Comparison of ENCODE assay signal across 11 cellular contexts in the genomic region with DNA sequence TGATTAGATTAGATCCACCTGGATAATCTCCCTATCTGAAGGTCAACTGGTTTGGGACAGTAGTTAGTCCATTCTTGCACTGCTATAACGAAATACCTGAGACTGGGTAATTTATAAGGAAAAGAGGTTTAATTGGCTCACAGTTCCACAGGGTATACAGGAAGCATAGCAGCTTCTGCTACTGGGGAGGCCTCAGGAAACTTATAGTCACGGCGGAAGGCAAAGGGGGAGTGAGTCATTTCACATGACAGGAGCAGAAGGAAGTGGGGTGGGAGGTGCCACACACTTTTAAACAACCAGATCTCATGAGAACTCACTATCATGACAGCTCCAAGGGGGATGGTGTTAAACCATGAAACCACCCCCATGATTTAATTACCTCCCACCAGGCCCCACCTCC. TPM values are rescaled to one million over a fixed set of nuclear protein-coding genes. Genes with fewer than 3 reads are reported as not detected.
A peak's percentile ranks its signal among the peaks of the same experiment; 100 is the strongest.
DNase-seq lines count a peak whose midpoint lies in the region; ATAC-seq and TF ChIP-seq lines count a peak whose summit lies in the region.
"Had no signal": no experiment of that assay in that cellular context is flagged by ENCODE, and none has a peak within 500 bp of the region (broad histone marks: within the 10 kb centered on the region; RNA-seq: fewer than 3 reads in every experiment).

No MANE protein-coding gene starts in this region.

- H3K4me1 ChIP-seq in osteoblast (ENCODE audit: insufficient read depth, low read length): no peaks in the 10 kb centered on the region

- no peak overlapping the region for H3K4me3 Mint-ChIP-seq in T-helper 17 cell
- H3K4me3 Mint-ChIP-seq: IgD-negative memory B cell had no signal

- H3K4me1 Mint-ChIP-seq in T-helper 17 cell: peaks cover 3% of the 10 kb centered on the region

- H3K4me2 ChIP-seq in osteoblast (ENCODE audit: insufficient read depth, low read length): no peak overlapping the region

- no peaks in the 10 kb centered on the region for H3K36me3 Mint-ChIP-seq in T-helper 17 cell (ENCODE audit: low read depth)

- H3K79me2 ChIP-seq in osteoblast (ENCODE audit: insufficient read depth, low read length): no peaks in the 10 kb centered on the region

- H2AFZ ChIP-seq in osteoblast (ENCODE audit: low read length): no peak overlapping the region

- TF ChIP-seq CTCF in osteoblast (IDR thresholded peaks at IDR 0.05; ENCODE audit: extremely low read depth, low read depth, low read length): no peak

- ATAC-seq in HG03342 (IDR thresholded peaks at IDR 0.05; ENCODE audit: unreplicated experiment): peak; percentile 55
- peak; percentile 21 for ATAC-seq in T-helper 17 cell
- ATAC-seq in HG03097 (IDR thresholded peaks at IDR 0.05; ENCODE audit: low FRiP score, unreplicated experiment): no peak
- no peak for ATAC-seq in GM19351 (IDR thresholded peaks at IDR 0.05; ENCODE audit: unreplicated experiment)

- H3K9me3 ChIP-seq in T-helper 17 cell (ENCODE audit: control insufficient read depth, low read length, poor library complexity, severe bottlenecking) (no peaks in the 10 kb centered on the region), osteoblast (ENCODE audit: low read depth, low read length) (no peaks in the 10 kb centered on the region)

- H3K27ac ChIP-seq in osteoblast (ENCODE audit: low read depth, low read length): no peak overlapping the region

- H4K20me1 ChIP-seq in osteoblast (ENCODE audit: insufficient read depth, low read length): no peaks in the 10 kb centered on the region

- DNase-seq in T-helper 17 cell (no peak), amniotic epithelial cell (ENCODE audit: low read depth) (peak; percentile 11), NCI-H2107 (lab: John Stamatoyannopoulos, UW) (no peak), osteoblast (ENCODE audit: insufficient read length, low spot score, missing footprints) (no peak)
- peak; percentile 54 for DNase-seq in stimulated activated CD4-positive, alpha-beta T cell treated with anti-CD3 and anti-CD28 coated beads, Interleukin-15, amount 100 ng/mL, for 24 hours
- DNase-seq: kidney, NCI-H524 treated with DMSO at 0.1 percent for 48 hours had no signal

- no peaks in the 10 kb centered on the region for H3K27me3 ChIP-seq in osteoblast (ENCODE audit: insufficient read depth, low read length)

- H3K4me3 ChIP-seq in osteoblast (ENCODE audit: insufficient read depth, low read length): no peak overlapping the region

- H3K27ac Mint-ChIP-seq in T-helper 17 cell: no peak overlapping the region
- H3K27ac Mint-ChIP-seq: IgD-negative memory B cell had no signal

- H3K27me3 Mint-ChIP-seq in T-helper 17 cell: no peaks in the 10 kb centered on the region

- no peaks in the 10 kb centered on the region for H3K36me3 ChIP-seq in osteoblast (ENCODE audit: insufficient read depth, low read length)

RNA-seq across cellular contexts. Expression of gene C9orf40, which starts 9.9 kb away (rescaled TPM):
- total RNA-seq in T-helper 17 cell (1 to 10 TPM; 1.9 to 2.5 TPM), osteoblast (2.9 and 3.8 TPM in 2 replicates)

RNA-seq across cellular contexts. Expression of gene TRPM6, which starts 55.1 kb away (rescaled TPM):
- total RNA-seq in T-helper 17 cell (under 1 TPM; 0.10 to 0.26 TPM), osteoblast (under 0.01 and 0.29 TPM in 2 replicates)

Comparison
In these comparisons a context has a peak if more than half of its experiments do, and no peak if none do; other contexts are left out.
1. ATAC-seq: peak in HG03342 (single experiment) and T-helper 17 cell (single experiment); none in HG03097 (single experiment) and GM19351 (single experiment).
2. DNase-seq: peak in amniotic epithelial cell (single experiment) and stimulated activated CD4-positive, alpha-beta T cell treated with anti-CD3 and anti-CD28 coated beads, Interleukin-15, amount 100 ng/mL, for 24 hours (single experiment); none in T-helper 17 cell (0 of 3), NCI-H2107 (single experiment) and osteoblast (single experiment).